Comparison of ENCODE assay signal across 12 cellular contexts in the genomic region with DNA sequence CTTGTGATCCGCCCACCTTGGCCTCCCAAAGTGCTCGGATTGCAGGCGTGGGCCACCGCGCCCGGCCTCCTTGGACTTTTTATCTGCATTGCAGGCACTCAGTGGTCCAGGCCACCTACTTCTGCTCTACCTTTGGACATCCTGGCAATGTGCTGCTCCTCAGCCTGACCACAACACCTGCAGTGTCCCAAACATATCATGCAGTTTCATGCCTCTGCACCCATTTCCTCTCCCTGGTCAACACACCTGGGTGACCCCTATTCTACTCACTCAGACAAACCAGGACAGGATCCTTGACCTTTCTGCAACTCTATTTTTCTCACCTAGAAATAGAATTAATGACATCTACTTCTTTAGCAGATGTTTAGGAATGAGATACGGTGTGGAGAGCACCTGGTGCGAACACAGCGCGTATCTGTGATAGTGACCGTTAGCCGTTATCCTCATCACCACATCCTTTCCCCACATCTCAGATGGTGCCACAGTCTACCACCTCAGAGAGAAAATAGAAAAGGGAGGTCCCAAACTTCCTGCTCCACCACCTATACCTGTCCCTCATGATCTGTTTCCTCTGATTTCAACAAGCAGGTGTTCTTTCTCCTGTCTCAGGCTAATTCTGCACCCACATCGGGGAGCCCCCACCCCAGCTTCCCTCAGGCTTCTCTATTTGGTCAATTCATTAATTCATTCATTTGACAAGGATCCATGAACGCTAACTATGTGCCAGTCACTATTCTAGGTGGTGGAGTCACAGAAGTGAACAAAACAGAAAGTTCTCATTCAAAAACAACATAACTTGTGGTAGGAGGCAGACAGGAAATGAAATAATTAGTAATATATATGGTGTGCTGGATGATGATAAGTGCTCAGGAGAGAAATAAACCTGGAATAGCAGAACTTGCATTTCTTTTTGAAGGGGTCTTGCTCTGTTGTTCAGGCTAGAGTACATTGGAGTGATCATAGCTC. TPM values are rescaled to one million over a fixed set of nuclear protein-coding genes. Genes with fewer than 3 reads are reported as not detected.
A peak's percentile ranks its signal among the peaks of the same experiment; 100 is the strongest.
DNase-seq lines count a peak whose midpoint lies in the region; ATAC-seq and TF ChIP-seq lines count a peak whose summit lies in the region.
"Had no signal": no experiment of that assay in that cellular context is flagged by ENCODE, and none has a peak within 500 bp of the region (broad histone marks: within the 10 kb centered on the region; RNA-seq: fewer than 3 reads in every experiment).

No MANE protein-coding gene starts in this region.

- peak overlapping the region; percentile 77 for H3K4me2 ChIP-seq in MM.1S (ENCODE audit: low read depth, low read length)
- H3K4me2 ChIP-seq: A549 had no signal

- CTCF ChIA-PET in activated CD4-positive, alpha-beta T cell treated with anti-CD3 and anti-CD28 coated beads, Interleukin-2, amount 10 ng/mL, durations not matched to agents 7 days and 5 days (lab: Charles Lee) = interaction anchor here (0.6 kb wide), 1 partner anchor 1053 kb away, joined by 3 read pairs; no protein-coding TSS in a partner anchor

- H3K4me3 ChIP-seq in MM.1S (ENCODE audit: low read length) = peak overlapping the region; percentile 9; the same call in 1 of the 2 replicates
- H3K4me3 ChIP-seq: A549, upper lobe of left lung had no signal

- TF ChIP-seq CTCF in MM.1S (IDR thresholded peaks at IDR 0.05; ENCODE audit: low read length) (no peak), natural killer cell (IDR thresholded peaks at IDR 0.05) (no peak), nephron progenitor cell (IDR thresholded peaks at IDR 0.05) (no peak)

- H3K79me2 ChIP-seq in MM.1S (ENCODE audit: low read length) = peaks cover 11% of the 10 kb centered on the region

- POLR2A ChIA-PET in activated CD4-positive, alpha-beta T cell treated with anti-CD3 and anti-CD28 coated beads, Interleukin-2, amount 10 ng/mL, durations not matched to agents 7 days and 5 days (lab: Charles Lee) = interaction anchor here (0.6 kb wide), 1 partner anchor 177 kb away, joined by 5 read pairs; no protein-coding TSS in a partner anchor

- H2AFZ ChIP-seq in MM.1S (ENCODE audit: low read length) = no peak overlapping the region

- no peaks in the 10 kb centered on the region for H4K20me1 ChIP-seq in MM.1S (ENCODE audit: insufficient read depth, low read length)

- no peaks in the 10 kb centered on the region for H3K36me3 ChIP-seq in MM.1S (replicated peaks; ENCODE audit: insufficient read depth, low read length)
- H3K36me3 ChIP-seq: upper lobe of left lung had no signal

- ATAC-seq in GM21737 (IDR thresholded peaks at IDR 0.05; ENCODE audit: unreplicated experiment) = peak; percentile 43
- peak in 2 of 3 donors; percentile 42 to 49 for ATAC-seq in natural killer cell
- ATAC-seq in GM21360 (IDR thresholded peaks at IDR 0.05; ENCODE audit: unreplicated experiment) = no peak
- no peak for ATAC-seq in GM18858 (IDR thresholded peaks at IDR 0.05; ENCODE audit: unreplicated experiment)
- ATAC-seq: A549 had no signal

- H3K9ac ChIP-seq in MM.1S (ENCODE audit: low read length) = peak overlapping the region; percentile 86

- no peaks in the 10 kb centered on the region for H3K36me3 Mint-ChIP-seq in activated CD4-positive, alpha-beta T cell treated with anti-CD3 and anti-CD28 coated beads, Interleukin-2, amount 10 ng/mL, durations not matched to agents 7 days and 5 days (ENCODE audit: low read depth)
- H3K36me3 Mint-ChIP-seq in natural killer cell (no peaks in the 10 kb centered on the region), nephron progenitor cell (ENCODE audit: low read depth) (no peaks in the 10 kb centered on the region)

- peaks cover 44% of the 10 kb centered on the region for H3K4me1 Mint-ChIP-seq in activated CD4-positive, alpha-beta T cell treated with anti-CD3 and anti-CD28 coated beads, Interleukin-2, amount 10 ng/mL, durations not matched to agents 7 days and 5 days
- H3K4me1 Mint-ChIP-seq in natural killer cell (peaks cover 21 to 26% of the 10 kb centered on the region in 2 donors), nephron progenitor cell (no peaks in the 10 kb centered on the region)
- H3K4me1 Mint-ChIP-seq: endodermal cell had no signal

- H3K27me3 Mint-ChIP-seq in activated CD4-positive, alpha-beta T cell treated with anti-CD3 and anti-CD28 coated beads, Interleukin-2, amount 10 ng/mL, durations not matched to agents 7 days and 5 days = no peaks in the 10 kb centered on the region
- H3K27me3 Mint-ChIP-seq in natural killer cell (ENCODE audit: low read depth in 2 of 2) (no peaks in the 10 kb centered on the region), nephron progenitor cell (ENCODE audit: low read depth, poor library complexity) (peaks cover 9% of the 10 kb centered on the region)

- no peaks in the 10 kb centered on the region for H3K9me3 ChIP-seq in MM.1S (replicated peaks; ENCODE audit: insufficient read depth, low read length)
- H3K9me3 ChIP-seq: A549, upper lobe of left lung had no signal

- H3K4me3 Mint-ChIP-seq in activated CD4-positive, alpha-beta T cell treated with anti-CD3 and anti-CD28 coated beads, Interleukin-2, amount 10 ng/mL, durations not matched to agents 7 days and 5 days = peak overlapping the region; percentile 39
- peak overlapping the region; percentile 28 for H3K4me3 Mint-ChIP-seq in natural killer cell
- no peak overlapping the region for H3K4me3 Mint-ChIP-seq in nephron progenitor cell
- H3K4me3 Mint-ChIP-seq: endodermal cell had no signal

- no peaks in the 10 kb centered on the region for H3K27me3 ChIP-seq in MM.1S (replicated peaks; ENCODE audit: insufficient read depth, low read length)
- H3K27me3 ChIP-seq: upper lobe of left lung had no signal

- intact Hi-C loops in natural killer cell (cut with micrococcal nuclease) = no loop called here

- H3K9me3 Mint-ChIP-seq in activated CD4-positive, alpha-beta T cell treated with anti-CD3 and anti-CD28 coated beads, Interleukin-2, amount 10 ng/mL, durations not matched to agents 7 days and 5 days = no peaks in the 10 kb centered on the region
- H3K9me3 Mint-ChIP-seq in natural killer cell (no peaks in the 10 kb centered on the region), nephron progenitor cell (no peaks in the 10 kb centered on the region)
- H3K9me3 Mint-ChIP-seq: endodermal cell had no signal

- peak overlapping the region; percentile 100 for H3K27ac ChIP-seq in MM.1S (ENCODE audit: low read length)
- H3K27ac ChIP-seq: A549, upper lobe of left lung had no signal

- H3K27ac Mint-ChIP-seq in activated CD4-positive, alpha-beta T cell treated with anti-CD3 and anti-CD28 coated beads, Interleukin-2, amount 10 ng/mL, durations not matched to agents 7 days and 5 days = peak overlapping the region; percentile 85
- peak overlapping the region; percentile 56 to 64 for H3K27ac Mint-ChIP-seq in natural killer cell
- H3K27ac Mint-ChIP-seq in nephron progenitor cell = no peak overlapping the region
- H3K27ac Mint-ChIP-seq: endodermal cell had no signal

- H3K4me1 ChIP-seq in MM.1S (ENCODE audit: low read length) = peaks cover 66% of the 10 kb centered on the region

- no peaks in the 10 kb centered on the region for H3K9me2 ChIP-seq in MM.1S (replicated peaks; ENCODE audit: insufficient read depth, low read length)

- H3F3A ChIP-seq in MM.1S (ENCODE audit: insufficient read depth, low read length) = peaks cover 71% of the 10 kb centered on the region

- DNase-seq in activated CD4-positive, alpha-beta T cell treated with anti-CD3 and anti-CD28 coated beads, Interleukin-2, amount 10 ng/mL, durations not matched to agents 7 days and 5 days = no peak
- no peak for DNase-seq in activated CD4-positive, alpha-beta T cell treated with anti-CD3 and anti-CD28 coated beads, Interleukin-2, amount 50 U/mL, for 4 hours
- DNase-seq in MM.1S = peak; percentile 98
- no peak for DNase-seq in natural killer cell
- no peak for DNase-seq in nephron progenitor cell
- DNase-seq: endodermal cell; stimulated activated CD4-positive, alpha-beta T cell treated with anti-CD3 and anti-CD28 coated beads, Interleukin-2, amount 100 ng/mL, for 48 hours had no signal

RNA-seq across cellular contexts. Expression of gene BTN3A2, which starts 4.3 kb away (rescaled TPM):
- 100 to 1,000 TPM; 121 to 125 TPM for total RNA-seq in activated CD4-positive, alpha-beta T cell treated with anti-CD3 and anti-CD28 coated beads, Interleukin-2, amount 10 ng/mL, durations not matched to agents 7 days and 5 days
- 100 to 1,000 TPM; 174 to 260 (median 211) TPM for total RNA-seq in natural killer cell

RNA-seq across cellular contexts. Expression of gene BTN2A2, which starts 22.2 kb away (rescaled TPM):
- total RNA-seq in activated CD4-positive, alpha-beta T cell treated with anti-CD3 and anti-CD28 coated beads, Interleukin-2, amount 10 ng/mL, durations not matched to agents 7 days and 5 days = 10 to 100 TPM; 12.4 to 12.7 TPM
- total RNA-seq in natural killer cell = 100 to 1,000 TPM in 1 of 3 donors, 10 to 100 TPM in 2; 72.2 to 104 (median 76.1) TPM

RNA-seq across cellular contexts. Expression of gene BTN3A1, which starts 41.3 kb away (rescaled TPM):
- total RNA-seq in activated CD4-positive, alpha-beta T cell treated with anti-CD3 and anti-CD28 coated beads, Interleukin-2, amount 10 ng/mL, durations not matched to agents 7 days and 5 days = 10 to 100 TPM; 87.9 to 94.0 TPM
- 100 to 1,000 TPM; 285 to 373 (median 348) TPM for total RNA-seq in natural killer cell

Comparison
In these comparisons a context has a peak if more than half of its experiments do, and no peak if none do; other contexts are left out.
1. ATAC-seq: peak in GM21737 (single experiment) and natural killer cell (2 of 3); none in GM21360 (single experiment) and GM18858 (single experiment).
2. RNA of gene BTN2A2, which starts 22.2 kb away (total RNA-seq): 72.2 to 104 TPM in natural killer cell; 12.4 to 12.7 TPM in activated CD4-positive, alpha-beta T cell treated with anti-CD3 and anti-CD28 coated beads, Interleukin-2, amount 10 ng/mL, durations not matched to agents 7 days and 5 days; every median in the first group is over 4 times any median in the second.